29 cellular contexts compared by ENCODE assay signal in genomic region chr6:138598562-138599173, GRCh38.
"Had no signal": no experiment of that assay in that cellular context is flagged by ENCODE, and none has a peak within 500 bp of the region (broad histone marks: within the 10 kb centered on the region; RNA-seq: fewer than 3 reads in every experiment).

No MANE protein-coding gene starts in this region.

- DNase-seq: naive thymus-derived CD4-positive, alpha-beta T cell; natural killer cell; occipital lobe; ovary; posterior cingulate gyrus; psoas muscle; right cardiac atrium; stimulated activated CD4-positive, alpha-beta T cell treated with anti-CD3 and anti-CD28 coated beads, Interleukin-15, amount 100 ng/mL, for 24 hours; stimulated activated CD4-positive, alpha-beta T cell treated with anti-CD3 and anti-CD28 coated beads, Interleukin-2, amount 100 ng/mL, for 24 hours; stimulated activated CD4-positive, alpha-beta T cell treated with anti-CD3 and anti-CD28 coated beads, Interleukin-2, amount 100 ng/mL, for 48 hours; stimulated activated CD4-positive, alpha-beta T cell treated with anti-CD3 and anti-CD28 coated beads, Interleukin-4, amount 100 ng/mL, for 24 hours; stimulated activated naive CD4-positive, alpha-beta T cell; stimulated activated naive CD8-positive, alpha-beta T cell treated with anti-CD3 and anti-CD28 coated beads, Interleukin-15, amount 100 ng/mL, for 72 hours; stimulated activated naive CD8-positive, alpha-beta T cell treated with anti-CD3 and anti-CD28 coated beads, Interleukin-15, Interleukin-2, amounts not matched to agents 100 U/mL and 50 U/mL, for 24 hours; substantia nigra; testis; tibial artery; transverse colon; upper lobe of right lung; uterus had no signal

- H3K36me3 ChIP-seq: neural progenitor cell, ovary, tibial artery, transverse colon, upper lobe of right lung, uterus had no signal

- H3K79me2 ChIP-seq: parathyroid adenoma had no signal

- H3K9ac ChIP-seq: neural progenitor cell, parathyroid adenoma had no signal

- H2AFZ ChIP-seq: neural progenitor cell, parathyroid adenoma had no signal

- H3K4me3 ChIP-seq: neural progenitor cell, ovary, psoas muscle, skin epidermis, suprapubic skin, testis, tibial artery, transverse colon, upper lobe of right lung, uterus had no signal

- H3K9me3 ChIP-seq: ovary, psoas muscle, suprapubic skin, testis, tibial artery, transverse colon, upper lobe of right lung, uterus had no signal

- H3K4me2 ChIP-seq: neural progenitor cell had no signal

- H3K27ac Mint-ChIP-seq: naive thymus-derived CD4-positive, alpha-beta T cell; natural killer cell; nephron; neural progenitor cell; progenitor cell of endocrine pancreas; stimulated activated memory B cell treated with anti-CD40 and anti-IgM and Interleukin-4, amounts not matched to agents 10 μg/mL and 1 μg/mL and 100 μg/mL, for 72 hours; type B pancreatic cell had no signal

- H3K4me3 Mint-ChIP-seq: naive thymus-derived CD4-positive, alpha-beta T cell; natural killer cell; nephron; neural progenitor cell; stimulated activated memory B cell treated with anti-CD40 and anti-IgM and Interleukin-4, amounts not matched to agents 10 μg/mL and 1 μg/mL and 100 μg/mL, for 72 hours; stimulated activated naive CD8-positive, alpha-beta T cell treated with anti-CD3 and anti-CD28 coated beads, Interleukin-15, amount 100 ng/mL, for 72 hours; type B pancreatic cell had no signal

- H3K4me1 ChIP-seq: parathyroid adenoma, psoas muscle, testis, tibial artery, uterus had no signal

- H3K27me3 Mint-ChIP-seq: progenitor cell of endocrine pancreas, type B pancreatic cell had no signal

- H3K27me3 ChIP-seq: neural progenitor cell, ovary, suprapubic skin, testis, tibial artery, transverse colon, upper lobe of right lung, uterus had no signal

- H3K9me3 Mint-ChIP-seq: naive thymus-derived CD4-positive, alpha-beta T cell; natural killer cell; nephron; neural progenitor cell; stimulated activated memory B cell treated with anti-CD40 and anti-IgM and Interleukin-4, amounts not matched to agents 10 μg/mL and 1 μg/mL and 100 μg/mL, for 72 hours; stimulated activated naive CD8-positive, alpha-beta T cell treated with anti-CD3 and anti-CD28 coated beads, Interleukin-15, amount 100 ng/mL, for 72 hours; type B pancreatic cell had no signal

- H3K27ac ChIP-seq: neural progenitor cell, ovary, parathyroid adenoma, psoas muscle, suprapubic skin, testis, tibial artery, transverse colon, upper lobe of right lung, uterus had no signal

- ATAC-seq: naive thymus-derived CD4-positive, alpha-beta T cell; natural killer cell; psoas muscle; right cardiac atrium; sciatic nerve; stimulated activated memory B cell treated with anti-CD40 and anti-IgM and Interleukin-4, amounts not matched to agents 10 μg/mL and 1 μg/mL and 100 μg/mL, for 72 hours; stimulated activated naive CD8-positive, alpha-beta T cell treated with anti-CD3 and anti-CD28 coated beads, Interleukin-15, amount 100 ng/mL, for 72 hours; stimulated activated naive CD8-positive, alpha-beta T cell treated with anti-CD3 and anti-CD28 coated beads, Interleukin-15, Interleukin-2, amounts not matched to agents 100 U/mL and 50 U/mL, for 24 hours; upper lobe of right lung had no signal

- H3K36me3 Mint-ChIP-seq: naive thymus-derived CD4-positive, alpha-beta T cell; natural killer cell; neural progenitor cell; stimulated activated memory B cell treated with anti-CD40 and anti-IgM and Interleukin-4, amounts not matched to agents 10 μg/mL and 1 μg/mL and 100 μg/mL, for 72 hours had no signal
